In genomic region chr11:12066799-12067508, GRCh38 we compare ENCODE assay signal across 8 cellular contexts. TPM values are rescaled to one million over a fixed set of nuclear protein-coding genes. Genes with fewer than 3 reads are reported as not detected.
DNase-seq lines count a peak whose midpoint lies in the region; ATAC-seq and TF ChIP-seq lines count a peak whose summit lies in the region.

No MANE protein-coding gene starts in this region.

- no peaks in the 10 kb centered on the region for H3K9me3 ChIP-seq in upper lobe of right lung

- peaks cover 17% of the 10 kb centered on the region for H3K27me3 Mint-ChIP-seq in activated naive CD8-positive, alpha-beta T cell treated with anti-CD3 and anti-CD28 coated beads, Interleukin-2, amount 10 ng/mL, durations not matched to agents 7 days and 5 days
- H3K27me3 Mint-ChIP-seq in activated naive CD8-positive, alpha-beta T cell treated with anti-CD3 and anti-CD28 coated beads, Interleukin-2, amount 50 U/mL, for 24 hours, result peaks cover 3% of the 10 kb centered on the region

- POLR2A ChIA-PET in activated naive CD8-positive, alpha-beta T cell treated with anti-CD3 and anti-CD28 coated beads, Interleukin-2, amount 10 ng/mL, durations not matched to agents 7 days and 5 days (lab: Charles Lee), result no interaction called here

- peaks cover 1% of the 10 kb centered on the region for H3K9me3 Mint-ChIP-seq in activated naive CD8-positive, alpha-beta T cell treated with anti-CD3 and anti-CD28 coated beads, Interleukin-2, amount 10 ng/mL, durations not matched to agents 7 days and 5 days
- H3K9me3 Mint-ChIP-seq in activated naive CD8-positive, alpha-beta T cell treated with anti-CD3 and anti-CD28 coated beads, Interleukin-2, amount 50 U/mL, for 24 hours, result peaks cover 5% of the 10 kb centered on the region

- H3K27ac Mint-ChIP-seq in activated naive CD8-positive, alpha-beta T cell treated with anti-CD3 and anti-CD28 coated beads, Interleukin-2, amount 10 ng/mL, durations not matched to agents 7 days and 5 days, result no peak overlapping the region
- H3K27ac Mint-ChIP-seq in activated naive CD8-positive, alpha-beta T cell treated with anti-CD3 and anti-CD28 coated beads, Interleukin-2, amount 50 U/mL, for 24 hours, result no peak overlapping the region

- H3K27me3 ChIP-seq in upper lobe of right lung, result no peaks in the 10 kb centered on the region

- TF ChIP-seq CTCF in VCaP (conservative IDR thresholded peaks at IDR 0.05), result no peak
- TF ChIP-seq CTCF in upper lobe of right lung (IDR thresholded peaks at IDR 0.05), result no peak

- H3K4me3 ChIP-seq in upper lobe of right lung, result no peak overlapping the region

- H3K36me3 ChIP-seq in upper lobe of right lung, result no peaks in the 10 kb centered on the region

- H3K4me1 Mint-ChIP-seq in activated naive CD8-positive, alpha-beta T cell treated with anti-CD3 and anti-CD28 coated beads, Interleukin-2, amount 10 ng/mL, durations not matched to agents 7 days and 5 days, result peaks cover 7% of the 10 kb centered on the region
- peaks cover 8% of the 10 kb centered on the region for H3K4me1 Mint-ChIP-seq in activated naive CD8-positive, alpha-beta T cell treated with anti-CD3 and anti-CD28 coated beads, Interleukin-2, amount 50 U/mL, for 24 hours

- DNase-seq in activated naive CD8-positive, alpha-beta T cell treated with anti-CD3 and anti-CD28 coated beads, Interleukin-2, amount 10 ng/mL, durations not matched to agents 7 days and 5 days, result peak; percentile 9
- no peak for DNase-seq in activated naive CD8-positive, alpha-beta T cell treated with anti-CD3 and anti-CD28 coated beads, Interleukin-2, amount 50 U/mL, for 24 hours
- DNase-seq in left colon (peak; percentile 53 to 71), upper lobe of right lung (peak; percentile 79)

- peaks cover 21% of the 10 kb centered on the region for H3K4me1 ChIP-seq in upper lobe of right lung

- H3K27ac ChIP-seq in VCaP (peak overlapping the region; percentile 58), upper lobe of right lung (no peak overlapping the region)

- no peak for ATAC-seq in activated naive CD8-positive, alpha-beta T cell treated with anti-CD3 and anti-CD28 coated beads, Interleukin-2, amount 10 ng/mL, durations not matched to agents 7 days and 5 days (ENCODE audit: low read depth)
- ATAC-seq in activated naive CD8-positive, alpha-beta T cell treated with anti-CD3 and anti-CD28 coated beads, Interleukin-2, amount 50 U/mL, for 24 hours, result no peak
- peak; percentile 82 for ATAC-seq in left colon
- ATAC-seq in upper lobe of right lung, result peak; percentile 91
- no peak for ATAC-seq in GM19397 (IDR thresholded peaks at IDR 0.05; ENCODE audit: unreplicated experiment)
- ATAC-seq in GM18517 (IDR thresholded peaks at IDR 0.05; ENCODE audit: unreplicated experiment), result no peak
- no peak for ATAC-seq in HG02973 (IDR thresholded peaks at IDR 0.05; ENCODE audit: unreplicated experiment)

- H3K36me3 Mint-ChIP-seq in activated naive CD8-positive, alpha-beta T cell treated with anti-CD3 and anti-CD28 coated beads, Interleukin-2, amount 10 ng/mL, durations not matched to agents 7 days and 5 days, result peaks cover 4% of the 10 kb centered on the region
- no peaks in the 10 kb centered on the region for H3K36me3 Mint-ChIP-seq in activated naive CD8-positive, alpha-beta T cell treated with anti-CD3 and anti-CD28 coated beads, Interleukin-2, amount 50 U/mL, for 24 hours (ENCODE audit: low read depth)

- intact Hi-C loops in left colon (cut with DNase I, micrococcal nuclease), result no loop called here
- intact Hi-C loops in upper lobe of right lung (cut with DNase I), result no loop called here

- no peak overlapping the region for H3K4me3 Mint-ChIP-seq in activated naive CD8-positive, alpha-beta T cell treated with anti-CD3 and anti-CD28 coated beads, Interleukin-2, amount 10 ng/mL, durations not matched to agents 7 days and 5 days
- H3K4me3 Mint-ChIP-seq in activated naive CD8-positive, alpha-beta T cell treated with anti-CD3 and anti-CD28 coated beads, Interleukin-2, amount 50 U/mL, for 24 hours, result no peak overlapping the region

RNA-seq across cellular contexts. Expression of gene MICAL2, which starts 43.4 kb away (rescaled TPM):
- total RNA-seq in activated naive CD8-positive, alpha-beta T cell treated with anti-CD3 and anti-CD28 coated beads, Interleukin-2, amount 10 ng/mL, durations not matched to agents 7 days and 5 days, result 10 to 100 TPM; 36.9 to 42.6 TPM
- total RNA-seq in left colon, result 100 to 1,000 TPM; 268 to 361 TPM
- 197 TPM for total RNA-seq in upper lobe of right lung

RNA-seq across cellular contexts. Expression of gene DKK3, which starts 58.5 kb away (rescaled TPM):
- 10 to 100 TPM in 1 of 2 experiments, 1 to 10 TPM in 1; 8.1 to 12.0 TPM for total RNA-seq in activated naive CD8-positive, alpha-beta T cell treated with anti-CD3 and anti-CD28 coated beads, Interleukin-2, amount 10 ng/mL, durations not matched to agents 7 days and 5 days
- total RNA-seq in left colon, result 10 to 100 TPM in 1 of 2 donors, 1 to 10 TPM in 1; 8.1 to 19.5 TPM
- total RNA-seq in upper lobe of right lung, result 217 TPM

Comparison
In these comparisons a context has a peak if more than half of its experiments do, and no peak if none do; other contexts are left out.
1. ATAC-seq: peak in left colon (single experiment) and upper lobe of right lung (single experiment); none in activated naive CD8-positive, alpha-beta T cell treated with anti-CD3 and anti-CD28 coated beads, Interleukin-2, amount 10 ng/mL, durations not matched to agents 7 days and 5 days (single experiment), activated naive CD8-positive, alpha-beta T cell treated with anti-CD3 and anti-CD28 coated beads, Interleukin-2, amount 50 U/mL, for 24 hours (single experiment), GM19397 (single experiment), GM18517 (single experiment) and HG02973 (single experiment).
2. RNA of gene DKK3, which starts 58.5 kb away (total RNA-seq): 217 TPM in upper lobe of right lung (single experiment); 8.1 to 19.5 TPM in left colon and 8.1 to 12.0 TPM in activated naive CD8-positive, alpha-beta T cell treated with anti-CD3 and anti-CD28 coated beads, Interleukin-2, amount 10 ng/mL, durations not matched to agents 7 days and 5 days; every median in the first group is over 10 times any median in the second.